10 cellular contexts compared by ENCODE assay signal in genomic region chr1:23478896-23479790, GRCh38. TPM values are rescaled to one million over a fixed set of nuclear protein-coding genes. Genes with fewer than 3 reads are reported as not detected.
DNase-seq lines count a peak whose midpoint lies in the region; ATAC-seq and TF ChIP-seq lines count a peak whose summit lies in the region.
"Had no signal": no experiment of that assay in that cellular context is flagged by ENCODE, and none has a peak within 500 bp of the region (broad histone marks: within the 10 kb centered on the region; RNA-seq: fewer than 3 reads in every experiment).

No MANE protein-coding gene starts in this region.

- H3K27ac Mint-ChIP-seq in immature natural killer cell = no peak overlapping the region

- no peak overlapping the region for H3K4me2 ChIP-seq in Karpas-422 (ENCODE audit: low read depth, low read length, poor library complexity, severe bottlenecking)

- no peaks in the 10 kb centered on the region for H3K9me2 ChIP-seq in Karpas-422 (replicated peaks; ENCODE audit: insufficient read depth, low read length)

- H3K27ac ChIP-seq in Karpas-422 (ENCODE audit: low read length) (no peak overlapping the region), colonic mucosa (no peak overlapping the region), tibial nerve (peak overlapping the region in 2 of 4 donors; percentile 63 to 78)
- H3K27ac ChIP-seq: spleen had no signal

- peaks cover 17% of the 10 kb centered on the region for H3K4me1 ChIP-seq in Karpas-422 (ENCODE audit: low read length)
- H3K4me1 ChIP-seq in colonic mucosa = no peaks in the 10 kb centered on the region
- peaks cover 0 to 73% (median 11%) of the 10 kb centered on the region in 4 donors for H3K4me1 ChIP-seq in tibial nerve

- H3K9me3 ChIP-seq in Karpas-422 (ENCODE audit: low read length) (no peaks in the 10 kb centered on the region), colonic mucosa (no peaks in the 10 kb centered on the region), tibial nerve (no peaks in the 10 kb centered on the region)
- H3K9me3 ChIP-seq: spleen had no signal

- H2AFZ ChIP-seq in Karpas-422 (ENCODE audit: low read length) = no peak overlapping the region

- H3K36me3 ChIP-seq in Karpas-422 (ENCODE audit: insufficient read depth, low read length) = no peaks in the 10 kb centered on the region
- no peaks in the 10 kb centered on the region for H3K36me3 ChIP-seq in colonic mucosa
- no peaks in the 10 kb centered on the region for H3K36me3 ChIP-seq in tibial nerve
- H3K36me3 ChIP-seq: spleen had no signal

- no peaks in the 10 kb centered on the region for H3K79me2 ChIP-seq in Karpas-422 (ENCODE audit: low read length)

- TF ChIP-seq POLR2A in lower leg skin (IDR thresholded peaks at IDR 0.05) (no peak), tibial nerve (IDR thresholded peaks at IDR 0.05) (peak in 1 of 2 donors; percentile 19)

- peak; percentile 20 for DNase-seq in Karpas-422
- DNase-seq in colonic mucosa = peak; percentile 56
- DNase-seq in lower leg skin (ENCODE audit: low spot score in 2 of 2) = peak; percentile 79 to 94
- peak; percentile 76 to 85 for DNase-seq in tibial nerve (ENCODE audit: low spot score in 2 of 2)
- no peak for DNase-seq in DMS79 (lab: John Stamatoyannopoulos, UW)
- no peak for DNase-seq in GF-D8 (lab: John Stamatoyannopoulos, UW)
- DNase-seq in immature natural killer cell = no peak
- DNase-seq: NCI-H524, spleen had no signal

- ATAC-seq in GM19452 (IDR thresholded peaks at IDR 0.05; ENCODE audit: unreplicated experiment) = no peak

- no peak overlapping the region for H3K4me3 Mint-ChIP-seq in immature natural killer cell

- peak; percentile 20 to 83 for TF ChIP-seq EP300 in tibial nerve (IDR thresholded peaks at IDR 0.05)

- H4K20me1 ChIP-seq in Karpas-422 (ENCODE audit: insufficient read depth, low read depth, low read length) = no peaks in the 10 kb centered on the region

- no peaks in the 10 kb centered on the region for H3K36me3 Mint-ChIP-seq in immature natural killer cell

- no peak for TF ChIP-seq CTCF in colonic mucosa (IDR thresholded peaks at IDR 0.05)
- no peak for TF ChIP-seq CTCF in lower leg skin (IDR thresholded peaks at IDR 0.05)
- TF ChIP-seq CTCF in tibial nerve (IDR thresholded peaks at IDR 0.05) = no peak

- H3K27me3 Mint-ChIP-seq in immature natural killer cell (ENCODE audit: low read depth in 3 of 3) = peaks cover 2 to 18% (median 15%) of the 10 kb centered on the region in 3 donors

- intact Hi-C loops in colonic mucosa (cut with DNase I) = no loop called here
- intact Hi-C loops in lower leg skin (cut with DNase I; ENCODE audit: low total_unique reads) = no loop called here

- H3K9ac ChIP-seq in Karpas-422 (ENCODE audit: low read length) (no peak overlapping the region), colonic mucosa (ENCODE audit: low read depth in 2 of 2, low read length in 2 of 2) (no peak overlapping the region)

- H3K4me3 ChIP-seq in Karpas-422 (ENCODE audit: low read length) (no peak overlapping the region), colonic mucosa (no peak overlapping the region), lower leg skin (ENCODE audit: low read depth, poor library complexity, severe bottlenecking) (no peak overlapping the region), tibial nerve (no peak overlapping the region)
- H3K4me3 ChIP-seq: spleen had no signal

- peaks cover 8% of the 10 kb centered on the region in 2 donors for H3K4me1 Mint-ChIP-seq in immature natural killer cell

- 58 to 59% methylated on average over 9 of the region's 9 CpGs for WGBS in lower leg skin, 2 donors
- WGBS in tibial nerve, 2 donors = 23 to 34% methylated on average over 9 of the region's 9 CpGs

- no peaks in the 10 kb centered on the region for H3K9me3 Mint-ChIP-seq in immature natural killer cell

- no peaks in the 10 kb centered on the region for H3K27me3 ChIP-seq in Karpas-422 (ENCODE audit: low read length)
- no peaks in the 10 kb centered on the region for H3K27me3 ChIP-seq in colonic mucosa
- H3K27me3 ChIP-seq in tibial nerve = no peaks in the 10 kb centered on the region

RNA-seq across cellular contexts. Expression of gene ASAP3, which starts 4.8 kb away (rescaled TPM):
- 0.60 and 0.61 TPM in 2 replicates for total RNA-seq in Karpas-422 (2014; rRNA removed; shearing (Covaris generic); ENCODE audit: low replicate concordance)
- total RNA-seq in colonic mucosa (10 to 100 TPM; 22.9 to 27.3 TPM), lower leg skin (100 to 1,000 TPM; 103 to 114 (median 108) TPM), tibial nerve (100 to 1,000 TPM in 2 of 4 donors, 10 to 100 TPM in 2; 79.8 to 140 (median 117) TPM)
- not detected for polyA plus RNA-seq in immature natural killer cell

RNA-seq across cellular contexts. Expression of gene E2F2, which starts 51.9 kb away (rescaled TPM):
- 6.6 and 8.0 TPM in 2 replicates for total RNA-seq in Karpas-422 (2014; rRNA removed; shearing (Covaris generic); ENCODE audit: low replicate concordance)
- total RNA-seq in colonic mucosa (10 to 100 TPM in 1 of 2 donors, 1 to 10 TPM in 1; 8.2 to 32.9 TPM), lower leg skin (10 to 100 TPM in 2 of 4 donors, 1 to 10 TPM in 2; 6.0 to 12.1 (median 9.0) TPM), tibial nerve (under 1 TPM in 3 of 4 donors, not detected in 1; 0.20 to 0.30 (median 0.21) TPM)
- 1 to 10 TPM in 2 of 3 donors, under 1 TPM in 1; 0.28 to 1.3 (median 1.2) TPM for polyA plus RNA-seq in immature natural killer cell

RNA-seq across cellular contexts. Expression of gene TCEA3, which starts 54.6 kb away (rescaled TPM):
- total RNA-seq in Karpas-422 (2014; rRNA removed; shearing (Covaris generic); ENCODE audit: low replicate concordance) = not detected in 2 replicates
- total RNA-seq in colonic mucosa = 100 to 1,000 TPM; 128 to 133 TPM
- total RNA-seq in lower leg skin = 10 to 100 TPM; 39.5 to 49.1 (median 46.2) TPM
- 10 to 100 TPM; 21.0 to 48.5 (median 38.8) TPM for total RNA-seq in tibial nerve
- polyA plus RNA-seq in immature natural killer cell = 1 to 10 TPM in 2 of 3 donors, under 1 TPM in 1; 0.71 to 2.4 (median 1.1) TPM

Comparison
In these comparisons a context has a peak if more than half of its experiments do, and no peak if none do; other contexts are left out.
1. DNase-seq: peak in Karpas-422 (single experiment), colonic mucosa (single experiment), lower leg skin (2 of 2) and tibial nerve (2 of 2); none in DMS79 (single experiment), GF-D8 (single experiment) and immature natural killer cell (0 of 3).
2. RNA of gene ASAP3, which starts 4.8 kb away (total RNA-seq): 79.8 to 140 TPM in tibial nerve, 103 to 114 TPM in lower leg skin and 22.9 to 27.3 TPM in colonic mucosa; 0.60 to 0.61 TPM in Karpas-422; every median in the first group is over 10 times any median in the second.
3. RNA of gene TCEA3, which starts 54.6 kb away (total RNA-seq): 128 to 133 TPM in colonic mucosa, 39.5 to 49.1 TPM in lower leg skin and 21.0 to 48.5 TPM in tibial nerve; not detected in Karpas-422; every median in the first group is over 10 times any median in the second.